Comparison of ENCODE assay signal across 8 cellular contexts in genomic region chr1:36222481-36223372, GRCh38. TPM values are rescaled to one million over a fixed set of nuclear protein-coding genes. Genes with fewer than 3 reads are reported as not detected.
DNase-seq lines count a peak whose midpoint lies in the region; ATAC-seq and TF ChIP-seq lines count a peak whose summit lies in the region.

No MANE protein-coding gene starts in this region.

- peaks cover 2% of the 10 kb centered on the region for H3K27me3 Mint-ChIP-seq in glutamatergic neuron (ENCODE audit: unreplicated experiment)
- no peaks in the 10 kb centered on the region for H3K27me3 Mint-ChIP-seq in stimulated activated naive B cell treated with anti-CD40 and anti-IgM and Interleukin-4, amounts not matched to agents 10 μg/mL and 1 μg/mL and 100 μg/mL, for 72 hours

- no peaks in the 10 kb centered on the region for H3K36me3 Mint-ChIP-seq in glutamatergic neuron (ENCODE audit: unreplicated experiment)
- peaks cover 19 to 25% of the 10 kb centered on the region in 2 donors for H3K36me3 Mint-ChIP-seq in stimulated activated naive B cell treated with anti-CD40 and anti-IgM and Interleukin-4, amounts not matched to agents 10 μg/mL and 1 μg/mL and 100 μg/mL, for 72 hours

- no peak for ATAC-seq in stimulated activated naive B cell treated with anti-CD40 and anti-IgM and Interleukin-4, amounts not matched to agents 10 μg/mL and 1 μg/mL and 100 μg/mL, for 72 hours (replicated peaks)

- H3K4me3 ChIP-seq in WI38 (ENCODE audit: low read depth, low read length), result peak overlapping the region; percentile 67

- peak overlapping the region; percentile 99 for H3K27ac Mint-ChIP-seq in glutamatergic neuron (ENCODE audit: unreplicated experiment)
- peak overlapping the region; percentile 100 for H3K27ac Mint-ChIP-seq in stimulated activated naive B cell treated with anti-CD40 and anti-IgM and Interleukin-4, amounts not matched to agents 10 μg/mL and 1 μg/mL and 100 μg/mL, for 72 hours

- no peak for TF ChIP-seq CTCF in WI38 (IDR thresholded peaks at IDR 0.05; ENCODE audit: low read depth, low read length)
- no peak for TF ChIP-seq CTCF in glutamatergic neuron (IDR thresholded peaks at IDR 0.05; ENCODE audit: partially characterized antibody, unreplicated experiment)

- H3K9me3 Mint-ChIP-seq in glutamatergic neuron (ENCODE audit: unreplicated experiment), result peaks cover 10% of the 10 kb centered on the region
- H3K9me3 Mint-ChIP-seq in stimulated activated naive B cell treated with anti-CD40 and anti-IgM and Interleukin-4, amounts not matched to agents 10 μg/mL and 1 μg/mL and 100 μg/mL, for 72 hours, result no peaks in the 10 kb centered on the region

- peaks cover 24% of the 10 kb centered on the region for H3K4me1 Mint-ChIP-seq in glutamatergic neuron (ENCODE audit: low read depth, unreplicated experiment)
- peaks cover 13 to 24% of the 10 kb centered on the region in 2 donors for H3K4me1 Mint-ChIP-seq in stimulated activated naive B cell treated with anti-CD40 and anti-IgM and Interleukin-4, amounts not matched to agents 10 μg/mL and 1 μg/mL and 100 μg/mL, for 72 hours

- DNase-seq in NCI-H526 treated with DMSO at 0.1 percent for 48 hours (lab: John Stamatoyannopoulos, UW), result peak; percentile 56
- no peak for DNase-seq in NCI-H526 (lab: John Stamatoyannopoulos, UW)
- DNase-seq in glutamatergic neuron, result no peak
- DNase-seq in stimulated activated naive B cell treated with anti-CD40 and anti-IgM and Interleukin-4, amounts not matched to agents 10 μg/mL and 1 μg/mL and 100 μg/mL, for 72 hours, result no peak
- no peak for DNase-seq in SIG-M5 (lab: John Stamatoyannopoulos, UW)
- DNase-seq in HT-29 (ENCODE audit: low spot score), result no peak
- no peak for DNase-seq in stimulated activated naive CD4-positive, alpha-beta T cell treated with Interleukin-2 at 50 U/mL for 16 hours (lab: John Stamatoyannopoulos, UW)

- H3K4me3 Mint-ChIP-seq in glutamatergic neuron (ENCODE audit: unreplicated experiment), result peak overlapping the region; percentile 99
- H3K4me3 Mint-ChIP-seq in stimulated activated naive B cell treated with anti-CD40 and anti-IgM and Interleukin-4, amounts not matched to agents 10 μg/mL and 1 μg/mL and 100 μg/mL, for 72 hours, result peak overlapping the region; percentile 90 to 96

RNA-seq across cellular contexts. Expression of gene THRAP3, which starts 1.5 kb away (rescaled TPM):
- total RNA-seq in glutamatergic neuron (ENCODE audit: unreplicated experiment), result 119 TPM
- 46.6 and 64.4 TPM in 2 replicates for total RNA-seq in HT-29 (2014; rRNA removed; shearing (Covaris generic))
